Comparison of ENCODE assay signal across 29 cellular contexts in genomic region chr17:57170866-57171265, GRCh38.
"Had no signal": no experiment of that assay in that cellular context is flagged by ENCODE, and none has a peak within 500 bp of the region (broad histone marks: within the 10 kb centered on the region; RNA-seq: fewer than 3 reads in every experiment).

No MANE protein-coding gene starts in this region.

- H3K4me3 ChIP-seq: MG63, PC-9, SK-N-MC had no signal

- H3K36me3 ChIP-seq: MG63 had no signal

- DNase-seq: Kasumi-1, KBM-7, MG63, NCI-H1048, NCI-H1092 treated with DMSO at 0.1 percent for 48 hours, NCI-H1105 treated with DMSO at 0.1 percent for 48 hours, NCI-H1417, NCI-H1436, NCI-H1694, NCI-H187, NCI-H1930, NCI-H2029 treated with DMSO at 0.1 percent for 48 hours, NCI-H2081 treated with DMSO at 0.1 percent for 48 hours, NCI-H2107, NCI-H2171, NCI-H226, NCI-H446 treated with DMSO at 0.1 percent for 48 hours, NCI-H524, NCI-H526, NCI-H69, NCI-H748 treated with DMSO at 0.1 percent for 48 hours, NCI-H82, PC-9, Right ventricle myocardium superior, SHP77 treated with DMSO at 0.1 percent for 48 hours, T-cell had no signal

- ATAC-seq: Panc1, SK-N-SH treated with all-trans-retinoic acid at 6 μM for 48 hours, T-cell had no signal

- H3K9me3 ChIP-seq: MG63 had no signal

- H3K27ac ChIP-seq: PC-9, SK-N-MC had no signal
